1 cellular context compared by ENCODE assay signal in the genomic region with DNA sequence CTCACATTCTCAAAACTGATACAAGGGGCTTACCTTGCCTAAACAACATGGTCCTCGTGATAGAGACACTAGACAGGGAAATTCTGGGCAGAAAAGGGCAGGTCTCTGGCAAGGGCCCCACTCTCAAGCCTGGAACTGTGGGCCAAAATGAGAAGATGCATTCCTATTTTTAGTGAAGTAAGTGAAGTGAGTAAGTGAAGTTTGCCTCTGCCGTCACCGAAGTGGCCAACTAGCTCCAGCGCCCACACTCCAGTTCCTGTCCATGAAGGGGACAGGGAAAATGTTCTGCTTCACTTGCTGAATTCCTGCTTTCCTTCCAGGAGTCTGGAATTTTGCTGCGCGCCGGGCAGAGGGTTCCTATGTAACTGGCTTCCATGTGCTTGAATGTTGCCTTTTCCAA.
TF ChIP-seq lines count a peak whose summit lies in the region.

No MANE protein-coding gene starts in this region.

TF ChIP-seq in HCT116, 20 proteins besides CTCF, POLR2A, EP300 and RAD21 (continued from another document):
- TF ChIP-seq, protein P1, sequence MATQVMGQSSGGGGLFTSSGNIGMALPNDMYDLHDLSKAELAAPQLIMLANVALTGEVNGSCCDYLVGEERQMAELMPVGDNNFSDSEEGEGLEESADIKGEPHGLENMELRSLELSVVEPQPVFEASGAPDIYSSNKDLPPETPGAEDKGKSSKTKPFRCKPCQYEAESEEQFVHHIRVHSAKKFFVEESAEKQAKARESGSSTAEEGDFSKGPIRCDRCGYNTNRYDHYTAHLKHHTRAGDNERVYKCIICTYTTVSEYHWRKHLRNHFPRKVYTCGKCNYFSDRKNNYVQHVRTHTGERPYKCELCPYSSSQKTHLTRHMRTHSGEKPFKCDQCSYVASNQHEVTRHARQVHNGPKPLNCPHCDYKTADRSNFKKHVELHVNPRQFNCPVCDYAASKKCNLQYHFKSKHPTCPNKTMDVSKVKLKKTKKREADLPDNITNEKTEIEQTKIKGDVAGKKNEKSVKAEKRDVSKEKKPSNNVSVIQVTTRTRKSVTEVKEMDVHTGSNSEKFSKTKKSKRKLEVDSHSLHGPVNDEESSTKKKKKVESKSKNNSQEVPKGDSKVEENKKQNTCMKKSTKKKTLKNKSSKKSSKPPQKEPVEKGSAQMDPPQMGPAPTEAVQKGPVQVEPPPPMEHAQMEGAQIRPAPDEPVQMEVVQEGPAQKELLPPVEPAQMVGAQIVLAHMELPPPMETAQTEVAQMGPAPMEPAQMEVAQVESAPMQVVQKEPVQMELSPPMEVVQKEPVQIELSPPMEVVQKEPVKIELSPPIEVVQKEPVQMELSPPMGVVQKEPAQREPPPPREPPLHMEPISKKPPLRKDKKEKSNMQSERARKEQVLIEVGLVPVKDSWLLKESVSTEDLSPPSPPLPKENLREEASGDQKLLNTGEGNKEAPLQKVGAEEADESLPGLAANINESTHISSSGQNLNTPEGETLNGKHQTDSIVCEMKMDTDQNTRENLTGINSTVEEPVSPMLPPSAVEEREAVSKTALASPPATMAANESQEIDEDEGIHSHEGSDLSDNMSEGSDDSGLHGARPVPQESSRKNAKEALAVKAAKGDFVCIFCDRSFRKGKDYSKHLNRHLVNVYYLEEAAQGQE (IDR thresholded peaks at IDR 0.05; ENCODE audit: low read depth), result no peak
- TF ChIP-seq, protein P2, sequence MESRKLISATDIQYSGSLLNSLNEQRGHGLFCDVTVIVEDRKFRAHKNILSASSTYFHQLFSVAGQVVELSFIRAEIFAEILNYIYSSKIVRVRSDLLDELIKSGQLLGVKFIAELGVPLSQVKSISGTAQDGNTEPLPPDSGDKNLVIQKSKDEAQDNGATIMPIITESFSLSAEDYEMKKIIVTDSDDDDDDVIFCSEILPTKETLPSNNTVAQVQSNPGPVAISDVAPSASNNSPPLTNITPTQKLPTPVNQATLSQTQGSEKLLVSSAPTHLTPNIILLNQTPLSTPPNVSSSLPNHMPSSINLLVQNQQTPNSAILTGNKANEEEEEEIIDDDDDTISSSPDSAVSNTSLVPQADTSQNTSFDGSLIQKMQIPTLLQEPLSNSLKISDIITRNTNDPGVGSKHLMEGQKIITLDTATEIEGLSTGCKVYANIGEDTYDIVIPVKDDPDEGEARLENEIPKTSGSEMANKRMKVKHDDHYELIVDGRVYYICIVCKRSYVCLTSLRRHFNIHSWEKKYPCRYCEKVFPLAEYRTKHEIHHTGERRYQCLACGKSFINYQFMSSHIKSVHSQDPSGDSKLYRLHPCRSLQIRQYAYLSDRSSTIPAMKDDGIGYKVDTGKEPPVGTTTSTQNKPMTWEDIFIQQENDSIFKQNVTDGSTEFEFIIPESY (IDR thresholded peaks at IDR 0.05; ENCODE audit: extremely low read depth, insufficient replicate concordance, low read length), result no peak
- TF ChIP-seq YY1 (IDR thresholded peaks at IDR 0.05; ENCODE audit: extremely low read depth, insufficient replicate concordance, low read depth, low read length), result no peak
- TF ChIP-seq EZH2 (IDR thresholded peaks at IDR 0.05), result no peak
- TF ChIP-seq ZNF274 (IDR thresholded peaks at IDR 0.05; ENCODE audit: low read depth, low read length), result no peak
- no peak for TF ChIP-seq TCF7L2 (IDR thresholded peaks at IDR 0.05; ENCODE audit: borderline replicate concordance, extremely low read depth, insufficient read depth, insufficient read length)
- TF ChIP-seq SIN3A (IDR thresholded peaks at IDR 0.05; ENCODE audit: low read depth), result no peak
- TF ChIP-seq CEBPB (IDR thresholded peaks at IDR 0.05; ENCODE audit: low read depth), result no peak
- TF ChIP-seq EZH2phosphoT487 (IDR thresholded peaks at IDR 0.05; ENCODE audit: borderline replicate concordance), result no peak
- no peak for TF ChIP-seq SP1 (IDR thresholded peaks at IDR 0.05; ENCODE audit: low read depth)
- TF ChIP-seq SRF (IDR thresholded peaks at IDR 0.05; ENCODE audit: low read depth), result no peak
- no peak for TF ChIP-seq CBX3 (IDR thresholded peaks at IDR 0.05; ENCODE audit: low read depth)
- no peak for TF ChIP-seq JUND (IDR thresholded peaks at IDR 0.05)
- TF ChIP-seq, protein P3, sequence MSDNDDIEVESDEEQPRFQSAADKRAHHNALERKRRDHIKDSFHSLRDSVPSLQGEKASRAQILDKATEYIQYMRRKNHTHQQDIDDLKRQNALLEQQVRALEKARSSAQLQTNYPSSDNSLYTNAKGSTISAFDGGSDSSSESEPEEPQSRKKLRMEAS (IDR thresholded peaks at IDR 0.05), result no peak
